27 cellular contexts compared by ENCODE assay signal in genomic region chr11:93467054-93467453, GRCh38.
"Had no signal": no experiment of that assay in that cellular context is flagged by ENCODE, and none has a peak within 500 bp of the region (broad histone marks: within the 10 kb centered on the region; RNA-seq: fewer than 3 reads in every experiment).

No MANE protein-coding gene starts in this region.

- H3K4me3 Mint-ChIP-seq: naive thymus-derived CD8-positive, alpha-beta T cell; nephron progenitor cell; stimulated activated naive CD8-positive, alpha-beta T cell treated with anti-CD3 and anti-CD28 coated beads, Interleukin-15, amount 100 ng/mL, for 72 hours had no signal

- H3K36me3 Mint-ChIP-seq: naive thymus-derived CD8-positive, alpha-beta T cell had no signal

- DNase-seq: dermis blood vessel endothelial cell; effector memory CD4-positive, alpha-beta T cell; esophagus squamous epithelium; foreskin melanocyte; glutamatergic neuron; heart right ventricle; hippocampal formation; left cardiac atrium; left lung; naive thymus-derived CD8-positive, alpha-beta T cell; nephron progenitor cell; occipital lobe; ovary; posterior cingulate gyrus; psoas muscle; right cardiac atrium; sigmoid colon; stimulated activated CD4-positive, alpha-beta T cell treated with anti-CD3 and anti-CD28 coated beads, Interleukin-2, amount 100 ng/mL, for 24 hours; stimulated activated CD4-positive, alpha-beta T cell treated with anti-CD3 and anti-CD28 coated beads, Interleukin-4, amount 100 ng/mL, for 4 hours; stimulated activated naive CD4-positive, alpha-beta T cell; stimulated activated naive CD8-positive, alpha-beta T cell treated with anti-CD3 and anti-CD28 coated beads, Interleukin-15, amount 100 ng/mL, for 72 hours; transverse colon had no signal

- H3K27ac ChIP-seq: coronary artery, esophagus squamous epithelium, heart right ventricle, left lung, ovary, psoas muscle, sigmoid colon, suprapubic skin, transverse colon, vagina had no signal

- H3K27ac Mint-ChIP-seq: naive thymus-derived CD8-positive, alpha-beta T cell; nephron progenitor cell; stimulated activated naive CD8-positive, alpha-beta T cell treated with anti-CD3 and anti-CD28 coated beads, Interleukin-15, amount 100 ng/mL, for 72 hours had no signal

- FAIRE-seq: endothelial cell of umbilical vein, islet of Langerhans had no signal

- H3K4me3 ChIP-seq: coronary artery, esophagus squamous epithelium, heart right ventricle, left lung, ovary, psoas muscle, sigmoid colon, suprapubic skin, transverse colon, vagina had no signal

- H3K9me3 ChIP-seq: esophagus squamous epithelium, ovary, psoas muscle, sigmoid colon, suprapubic skin, transverse colon, vagina had no signal

- H3K27me3 ChIP-seq: esophagus squamous epithelium, heart right ventricle, left lung, ovary, sigmoid colon, suprapubic skin, transverse colon, vagina had no signal

- H3K36me3 ChIP-seq: esophagus squamous epithelium, heart right ventricle, left lung, ovary, sigmoid colon, suprapubic skin, transverse colon, vagina had no signal

- H3K4me1 ChIP-seq: esophagus squamous epithelium, heart right ventricle, left lung, psoas muscle, sigmoid colon, suprapubic skin, transverse colon, vagina had no signal

- H3K4me1 Mint-ChIP-seq: naive thymus-derived CD8-positive, alpha-beta T cell; nephron progenitor cell; stimulated activated naive CD8-positive, alpha-beta T cell treated with anti-CD3 and anti-CD28 coated beads, Interleukin-15, amount 100 ng/mL, for 72 hours had no signal
